30 cellular contexts compared by ENCODE assay signal in the genomic region with DNA sequence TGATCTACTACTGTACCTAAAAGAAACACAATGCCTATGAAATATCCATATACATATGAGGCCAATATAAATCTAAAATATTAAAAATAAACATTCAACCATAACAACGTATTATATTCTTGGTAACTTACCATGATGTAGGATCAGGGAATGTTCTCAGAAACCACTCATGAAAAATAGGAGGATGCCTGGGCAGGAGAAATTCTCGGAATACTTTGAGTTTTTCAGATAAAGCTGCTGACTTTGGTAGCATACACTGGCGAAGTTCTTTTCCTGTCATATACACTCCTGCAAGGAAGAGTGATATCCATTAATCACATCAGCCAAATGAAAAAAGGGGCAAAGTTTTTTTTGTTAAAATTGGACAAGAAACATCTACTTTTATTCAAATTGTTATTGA.
"Had no signal": no experiment of that assay in that cellular context is flagged by ENCODE, and none has a peak within 500 bp of the region (broad histone marks: within the 10 kb centered on the region; RNA-seq: fewer than 3 reads in every experiment).

No MANE protein-coding gene starts in this region.

- H3K9me3 Mint-ChIP-seq: activated CD4-positive, alpha-beta T cell treated with anti-CD3 and anti-CD28 coated beads, Interleukin-2, amount 10 ng/mL, durations not matched to agents 7 days and 5 days; activated CD8-positive, alpha-beta T cell treated with anti-CD3 and anti-CD28 coated beads for 36 hours; activated naive CD4-positive, alpha-beta T cell treated with anti-CD3 and anti-CD28 coated beads for 36 hours; activated naive CD4-positive, alpha-beta T cell treated with anti-CD3 and anti-CD28 coated beads, Interleukin-2, amount 50 U/mL, for 24 hours; activated naive CD8-positive, alpha-beta T cell treated with anti-CD3 and anti-CD28 coated beads for 36 hours; activated naive CD8-positive, alpha-beta T cell treated with anti-CD3 and anti-CD28 coated beads, Interleukin-2, amount 50 U/mL, for 24 hours; activated T-helper 1 cell treated with anti-CD3 and anti-CD28 coated beads, Interleukin-12 subunit alpha, Interleukin-12 subunit beta, Interleukin-2, Interleukin-4 antibody, amounts not matched to agents 30 ng/mL and 10 ng/mL and 1 ng/mL, durations not matched to agents 14 hours and 24 hours and 36 hours; activated T-helper 2 cell treated with anti-CD3 and anti-CD28 coated beads, Interferon-gamma antibody, Interleukin-2, Interleukin-4, amounts not matched to agents 10 μg/mL and 5 μg/mL and 100 μg/mL, durations not matched to agents 14 hours and 24 hours and 36 hours had no signal

- DNase-seq: activated CD4-positive, alpha-beta T cell treated with anti-CD3 and anti-CD28 coated beads for 1 hour; activated CD4-positive, alpha-beta T cell treated with anti-CD3 and anti-CD28 coated beads for 4 hours; activated CD4-positive, alpha-beta T cell treated with anti-CD3 and anti-CD28 coated beads, Interleukin-2, amount 10 ng/mL, durations not matched to agents 7 days and 5 days; activated CD4-positive, alpha-beta T cell treated with anti-CD3 and anti-CD28 coated beads, Interleukin-2, amount 50 U/mL, for 4 hours; activated CD8-positive, alpha-beta memory T cell treated with anti-CD3 and anti-CD28 coated beads, Interleukin-2, amount 10 ng/mL, durations not matched to agents 7 days and 5 days; activated CD8-positive, alpha-beta memory T cell treated with anti-CD3 and anti-CD28 coated beads, Interleukin-2, amount 50 U/mL, for 4 hours; activated CD8-positive, alpha-beta T cell treated with anti-CD3 and anti-CD28 coated beads for 36 hours; activated effector memory CD4-positive, alpha-beta T cell treated with anti-CD3 and anti-CD28 coated beads, Interleukin-2, amount 50 U/mL, for 16 hours; activated naive CD4-positive, alpha-beta T cell treated with anti-CD3 and anti-CD28 coated beads for 36 hours; activated naive CD8-positive, alpha-beta T cell treated with anti-CD3 and anti-CD28 coated beads for 36 hours; activated naive CD8-positive, alpha-beta T cell treated with anti-CD3 and anti-CD28 coated beads, Interleukin-2, amount 50 U/mL, for 24 hours; activated T-cell treated with anti-CD3 and anti-CD28 coated beads, Interleukin-2, amount 50 U/mL, for 1 hour; activated T-cell treated with anti-CD3 and anti-CD28 coated beads, Interleukin-2, amount 50 U/mL, for 48 hours; adrenal gland; body of pancreas; central memory CD4-positive, alpha-beta T cell; cerebellar nuclear complex; colonic mucosa; effector CD8-positive, alpha-beta T cell; foreskin keratinocyte; gastrocnemius medialis; glutamatergic neuron; heart left ventricle; T-helper 2 cell had no signal

- H3K4me3 Mint-ChIP-seq: activated CD4-positive, alpha-beta T cell treated with anti-CD3 and anti-CD28 coated beads, Interleukin-2, amount 10 ng/mL, durations not matched to agents 7 days and 5 days; activated CD8-positive, alpha-beta memory T cell treated with anti-CD3 and anti-CD28 coated beads, Interleukin-2, amount 10 ng/mL, durations not matched to agents 7 days and 5 days; activated CD8-positive, alpha-beta T cell treated with anti-CD3 and anti-CD28 coated beads for 36 hours; activated naive CD4-positive, alpha-beta T cell treated with anti-CD3 and anti-CD28 coated beads for 36 hours; activated naive CD4-positive, alpha-beta T cell treated with anti-CD3 and anti-CD28 coated beads, Interleukin-2, amount 50 U/mL, for 24 hours; activated naive CD8-positive, alpha-beta T cell treated with anti-CD3 and anti-CD28 coated beads for 36 hours; activated naive CD8-positive, alpha-beta T cell treated with anti-CD3 and anti-CD28 coated beads, Interleukin-2, amount 50 U/mL, for 24 hours; activated T-helper 1 cell treated with anti-CD3 and anti-CD28 coated beads, Interleukin-12 subunit alpha, Interleukin-12 subunit beta, Interleukin-2, Interleukin-4 antibody, amounts not matched to agents 30 ng/mL and 10 ng/mL and 1 ng/mL, durations not matched to agents 14 hours and 24 hours and 36 hours had no signal

- H3K27ac ChIP-seq: adrenal gland, ascending aorta, body of pancreas, breast epithelium, cardiac muscle cell, colonic mucosa, foreskin keratinocyte, gastrocnemius medialis, heart left ventricle had no signal

- H3K4me1 Mint-ChIP-seq: activated CD4-positive, alpha-beta T cell treated with anti-CD3 and anti-CD28 coated beads, Interleukin-2, amount 10 ng/mL, durations not matched to agents 7 days and 5 days; activated CD8-positive, alpha-beta memory T cell treated with anti-CD3 and anti-CD28 coated beads, Interleukin-2, amount 10 ng/mL, durations not matched to agents 7 days and 5 days; activated naive CD4-positive, alpha-beta T cell treated with anti-CD3 and anti-CD28 coated beads, Interleukin-2, amount 50 U/mL, for 24 hours; activated naive CD8-positive, alpha-beta T cell treated with anti-CD3 and anti-CD28 coated beads for 36 hours; activated naive CD8-positive, alpha-beta T cell treated with anti-CD3 and anti-CD28 coated beads, Interleukin-2, amount 50 U/mL, for 24 hours had no signal

- H3K27me3 ChIP-seq: adrenal gland, ascending aorta, body of pancreas, breast epithelium, cardiac muscle cell, colonic mucosa, foreskin keratinocyte, gastrocnemius medialis, heart left ventricle had no signal

- H3K9me3 ChIP-seq: adrenal gland, ascending aorta, body of pancreas, breast epithelium, colonic mucosa, gastrocnemius medialis, heart left ventricle had no signal

- H3K4me1 ChIP-seq: adrenal gland, ascending aorta, body of pancreas, breast epithelium, colonic mucosa, foreskin keratinocyte, gastrocnemius medialis, heart left ventricle had no signal

- H3K36me3 ChIP-seq: breast epithelium, colonic mucosa had no signal

- H3K4me3 ChIP-seq: adrenal gland, ascending aorta, body of pancreas, breast epithelium, cardiac muscle cell, colonic mucosa, gastrocnemius medialis, heart left ventricle had no signal

- H3K27me3 Mint-ChIP-seq: activated CD4-positive, alpha-beta T cell treated with anti-CD3 and anti-CD28 coated beads, Interleukin-2, amount 10 ng/mL, durations not matched to agents 7 days and 5 days; activated CD8-positive, alpha-beta memory T cell treated with anti-CD3 and anti-CD28 coated beads, Interleukin-2, amount 10 ng/mL, durations not matched to agents 7 days and 5 days; activated CD8-positive, alpha-beta T cell treated with anti-CD3 and anti-CD28 coated beads for 36 hours; activated naive CD4-positive, alpha-beta T cell treated with anti-CD3 and anti-CD28 coated beads, Interleukin-2, amount 50 U/mL, for 24 hours; activated naive CD8-positive, alpha-beta T cell treated with anti-CD3 and anti-CD28 coated beads for 36 hours; activated naive CD8-positive, alpha-beta T cell treated with anti-CD3 and anti-CD28 coated beads, Interleukin-2, amount 50 U/mL, for 24 hours had no signal

- H3K27ac Mint-ChIP-seq: activated CD4-positive, alpha-beta T cell treated with anti-CD3 and anti-CD28 coated beads, Interleukin-2, amount 10 ng/mL, durations not matched to agents 7 days and 5 days; activated CD8-positive, alpha-beta memory T cell treated with anti-CD3 and anti-CD28 coated beads, Interleukin-2, amount 10 ng/mL, durations not matched to agents 7 days and 5 days; activated CD8-positive, alpha-beta T cell treated with anti-CD3 and anti-CD28 coated beads for 36 hours; activated naive CD4-positive, alpha-beta T cell treated with anti-CD3 and anti-CD28 coated beads for 36 hours; activated naive CD4-positive, alpha-beta T cell treated with anti-CD3 and anti-CD28 coated beads, Interleukin-2, amount 50 U/mL, for 24 hours; activated naive CD8-positive, alpha-beta T cell treated with anti-CD3 and anti-CD28 coated beads for 36 hours; activated naive CD8-positive, alpha-beta T cell treated with anti-CD3 and anti-CD28 coated beads, Interleukin-2, amount 50 U/mL, for 24 hours; activated T-helper 1 cell treated with anti-CD3 and anti-CD28 coated beads, Interleukin-12 subunit alpha, Interleukin-12 subunit beta, Interleukin-2, Interleukin-4 antibody, amounts not matched to agents 30 ng/mL and 10 ng/mL and 1 ng/mL, durations not matched to agents 14 hours and 24 hours and 36 hours; activated T-helper 2 cell treated with anti-CD3 and anti-CD28 coated beads, Interferon-gamma antibody, Interleukin-2, Interleukin-4, amounts not matched to agents 10 μg/mL and 5 μg/mL and 100 μg/mL, durations not matched to agents 14 hours and 24 hours and 36 hours had no signal
